Comparison of ENCODE assay signal across 10 cellular contexts in genomic region chr7:29485376-29486190, GRCh38.
DNase-seq lines count a peak whose midpoint lies in the region; ATAC-seq and TF ChIP-seq lines count a peak whose summit lies in the region.
"Had no signal": no experiment of that assay in that cellular context is flagged by ENCODE, and none has a peak within 500 bp of the region (broad histone marks: within the 10 kb centered on the region; RNA-seq: fewer than 3 reads in every experiment).

No MANE protein-coding gene starts in this region.

- H3K9me3 ChIP-seq in breast epithelium: no peaks in the 10 kb centered on the region

- no peak overlapping the region for H3K4me3 ChIP-seq in breast epithelium
- H3K4me3 ChIP-seq: GM12878 had no signal

- no peaks in the 10 kb centered on the region for H3K4me1 ChIP-seq in breast epithelium

- H3K27me3 ChIP-seq in breast epithelium: no peaks in the 10 kb centered on the region

- H3K36me3 ChIP-seq in breast epithelium: no peaks in the 10 kb centered on the region

- intact Hi-C loops in head of caudate nucleus (cut with DNase I): no loop called here
- intact Hi-C loops in breast epithelium (cut with DNase I; ENCODE audit: low total_unique reads): no loop called here

- peak; percentile 8 for DNase-seq in GDM1 (lab: John Stamatoyannopoulos, UW)
- peak; percentile 91 for DNase-seq in NCI-H82 treated with DMSO at 0.1 percent for 48 hours (lab: John Stamatoyannopoulos, UW; ENCODE audit: unreplicated experiment)
- DNase-seq in head of caudate nucleus: peak in 38 of 42 donors; percentile 25 to 82 (median 62)
- peak; percentile 81 for DNase-seq in putamen (ENCODE audit: low spot score)
- no peak for DNase-seq in breast epithelium (ENCODE audit: low spot score in 2 of 2)
- DNase-seq: stimulated activated CD4-positive, alpha-beta T cell treated with anti-CD3 and anti-CD28 coated beads, Interleukin-4, amount 100 ng/mL, for 1 hour had no signal

- ATAC-seq in HG03280 (IDR thresholded peaks at IDR 0.05; ENCODE audit: unreplicated experiment) (no peak), HG02759 (IDR thresholded peaks at IDR 0.05; ENCODE audit: unreplicated experiment) (no peak), GM19035 (IDR thresholded peaks at IDR 0.05; ENCODE audit: unreplicated experiment) (no peak)
- ATAC-seq: GM12878 had no signal

- no peak overlapping the region for H3K27ac ChIP-seq in breast epithelium

- TF ChIP-seq CTCF in breast epithelium (IDR thresholded peaks at IDR 0.05): no peak

- TF ChIP-seq POLR2A in breast epithelium (IDR thresholded peaks at IDR 0.05): no peak

Comparison
In these comparisons a context has a peak if more than half of its experiments do, and no peak if none do; other contexts are left out.
1. DNase-seq: peak in GDM1 (single experiment), NCI-H82 treated with DMSO at 0.1 percent for 48 hours (single experiment), head of caudate nucleus (38 of 42) and putamen (single experiment); none in breast epithelium (0 of 2).